ENCODE assay signal across 26 cellular contexts in genomic region chr2:175431054-175431780, GRCh38.
DNase-seq lines count a peak whose midpoint lies in the region; ATAC-seq, FAIRE-seq and TF ChIP-seq lines count a peak whose summit lies in the region.
"Had no signal": no experiment of that assay in that cellular context is flagged by ENCODE, and none has a peak within 500 bp of the region (broad histone marks: within the 10 kb centered on the region; RNA-seq: fewer than 3 reads in every experiment).

No MANE protein-coding gene starts in this region.

- no peak overlapping the region for H3K27ac ChIP-seq in naive thymus-derived CD4-positive, alpha-beta T cell (ENCODE audit: low read depth, low read length)
- H3K27ac ChIP-seq in pancreas: no peak overlapping the region
- H3K27ac ChIP-seq: C4-2B, cardiac muscle cell, PC-9, sigmoid colon, upper lobe of left lung had no signal

- no peaks in the 10 kb centered on the region for H3K27me3 ChIP-seq in naive thymus-derived CD4-positive, alpha-beta T cell (ENCODE audit: control insufficient read depth in 2 of 2, insufficient read depth in 2 of 2, low read length in 2 of 2)
- H3K27me3 ChIP-seq in pancreas: peaks cover 0 to 4% (median 1%) of the 10 kb centered on the region in 4 donors
- H3K27me3 ChIP-seq: cardiac muscle cell, sigmoid colon, upper lobe of left lung had no signal

- intact Hi-C loops in naive thymus-derived CD4-positive, alpha-beta T cell (cut with micrococcal nuclease): no loop called here
- intact Hi-C loops in CD14-positive monocyte (cut with micrococcal nuclease): no loop called here
- intact Hi-C loops in pancreas (cut with DNase I): no loop called here

- H3K9me3 ChIP-seq in naive thymus-derived CD4-positive, alpha-beta T cell (ENCODE audit: control insufficient read depth in 2 of 3, low read length in 3 of 3): peaks cover 0 to 10% (median 0%) of the 10 kb centered on the region in 3 experiments
- no peaks in the 10 kb centered on the region for H3K9me3 ChIP-seq in pancreas

- no peak overlapping the region for H3K4me3 ChIP-seq in naive thymus-derived CD4-positive, alpha-beta T cell (ENCODE audit: low read length)
- H3K4me3 ChIP-seq in pancreas: no peak overlapping the region
- H3K4me3 ChIP-seq: cardiac muscle cell, PC-9, sigmoid colon, upper lobe of left lung had no signal

- POLR2A ChIA-PET in naive thymus-derived CD4-positive, alpha-beta T cell (lab: Charles Lee): no interaction called here

- H3K9me3 Mint-ChIP-seq in naive thymus-derived CD4-positive, alpha-beta T cell: peaks cover 0 to 30% (median 7%) of the 10 kb centered on the region in 11 donors
- peaks cover 4 to 12% (median 7%) of the 10 kb centered on the region in 7 donors for H3K9me3 Mint-ChIP-seq in CD14-positive monocyte
- H3K9me3 Mint-ChIP-seq: activated naive CD4-positive, alpha-beta T cell treated with anti-CD3 and anti-CD28 coated beads, Interleukin-2, amount 10 ng/mL, durations not matched to agents 7 days and 5 days had no signal

- no peaks in the 10 kb centered on the region for H3K4me1 Mint-ChIP-seq in naive thymus-derived CD4-positive, alpha-beta T cell
- peaks cover 23% of the 10 kb centered on the region for H3K4me1 Mint-ChIP-seq in CD14-positive monocyte
- H3K4me1 Mint-ChIP-seq: activated naive CD4-positive, alpha-beta T cell treated with anti-CD3 and anti-CD28 coated beads, Interleukin-2, amount 10 ng/mL, durations not matched to agents 7 days and 5 days; naive B cell had no signal

- H3K36me3 ChIP-seq in naive thymus-derived CD4-positive, alpha-beta T cell (ENCODE audit: control insufficient read depth in 2 of 3, insufficient read depth in 3 of 3, low read length in 3 of 3): no peaks in the 10 kb centered on the region
- no peaks in the 10 kb centered on the region for H3K36me3 ChIP-seq in pancreas
- H3K36me3 ChIP-seq: cardiac muscle cell, sigmoid colon, upper lobe of left lung had no signal

- in situ Hi-C loops in ACHN (cut with HindIII; ENCODE audit: low pct_ligation_motif_present, low pct_unique_long_range_greater_than_20kb, low sequenced_read_pairs): no loop called here

- DNase-seq in DMS153 (lab: John Stamatoyannopoulos, UW): peak; percentile 68
- peak; percentile 64 for DNase-seq in NCI-H1436 treated with DMSO at 0.1 percent for 48 hours (lab: John Stamatoyannopoulos, UW)
- peak; percentile 90 for DNase-seq in NCI-H748 (lab: John Stamatoyannopoulos, UW; ENCODE audit: unreplicated experiment)
- peak; percentile 62 for DNase-seq in islet precursor cell
- no peak for DNase-seq in naive thymus-derived CD4-positive, alpha-beta T cell
- no peak for DNase-seq in CD14-positive monocyte (ENCODE audit: low spot score)
- no peak for DNase-seq in pancreas
- DNase-seq in ACHN: no peak
- DNase-seq: activated naive CD4-positive, alpha-beta T cell treated with anti-CD3 and anti-CD28 coated beads, Interleukin-2, amount 10 ng/mL, durations not matched to agents 7 days and 5 days; activated T-cell treated with anti-CD3 and anti-CD28 coated beads, Interleukin-2, amount 50 U/mL, for 24 hours; amygdala; cortex of kidney; KBM-7; mesendoderm; naive B cell; PC-9; posterior cingulate gyrus; SHP77; sigmoid colon; stimulated activated CD4-positive, alpha-beta T cell treated with anti-CD3 and anti-CD28 coated beads, Interleukin-15, amount 100 ng/mL, for 24 hours; stimulated activated CD8-positive, alpha-beta memory T cell treated with anti-CD3 and anti-CD28 coated beads, Interleukin-4, amount 100 ng/mL, for 48 hours; upper lobe of left lung had no signal

- no peak overlapping the region for H3K4me3 Mint-ChIP-seq in naive thymus-derived CD4-positive, alpha-beta T cell
- H3K4me3 Mint-ChIP-seq in CD14-positive monocyte: no peak overlapping the region
- H3K4me3 Mint-ChIP-seq: activated naive CD4-positive, alpha-beta T cell treated with anti-CD3 and anti-CD28 coated beads, Interleukin-2, amount 10 ng/mL, durations not matched to agents 7 days and 5 days; activated T-cell treated with anti-CD3 and anti-CD28 coated beads, Interleukin-2, amount 50 U/mL, for 24 hours; naive B cell had no signal

- TF ChIP-seq CTCF in CD14-positive monocyte (IDR thresholded peaks at IDR 0.05): no peak
- TF ChIP-seq CTCF in pancreas (IDR thresholded peaks at IDR 0.05): no peak

- peaks cover 0 to 9% (median 0%) of the 10 kb centered on the region in 5 donors for H3K27me3 Mint-ChIP-seq in naive thymus-derived CD4-positive, alpha-beta T cell
- H3K27me3 Mint-ChIP-seq in CD14-positive monocyte (ENCODE audit: low read depth in 3 of 3): peaks cover 0 to 3% (median 3%) of the 10 kb centered on the region in 3 donors
- H3K27me3 Mint-ChIP-seq: activated naive CD4-positive, alpha-beta T cell treated with anti-CD3 and anti-CD28 coated beads, Interleukin-2, amount 10 ng/mL, durations not matched to agents 7 days and 5 days; activated T-cell treated with anti-CD3 and anti-CD28 coated beads, Interleukin-2, amount 50 U/mL, for 24 hours; naive B cell had no signal

- no peak for FAIRE-seq in pancreas (lab: Jason Lieb, UNC)
- FAIRE-seq: D721Med had no signal

- H3K36me3 Mint-ChIP-seq in naive thymus-derived CD4-positive, alpha-beta T cell: no peaks in the 10 kb centered on the region
- no peaks in the 10 kb centered on the region for H3K36me3 Mint-ChIP-seq in CD14-positive monocyte
- H3K36me3 Mint-ChIP-seq: activated naive CD4-positive, alpha-beta T cell treated with anti-CD3 and anti-CD28 coated beads, Interleukin-2, amount 10 ng/mL, durations not matched to agents 7 days and 5 days; naive B cell had no signal

- no peak overlapping the region for H3K27ac Mint-ChIP-seq in naive thymus-derived CD4-positive, alpha-beta T cell
- H3K27ac Mint-ChIP-seq in CD14-positive monocyte: no peak overlapping the region
- H3K27ac Mint-ChIP-seq: activated naive CD4-positive, alpha-beta T cell treated with anti-CD3 and anti-CD28 coated beads, Interleukin-2, amount 10 ng/mL, durations not matched to agents 7 days and 5 days; activated T-cell treated with anti-CD3 and anti-CD28 coated beads, Interleukin-2, amount 50 U/mL, for 24 hours; naive B cell had no signal

- H3K4me1 ChIP-seq in naive thymus-derived CD4-positive, alpha-beta T cell (ENCODE audit: control insufficient read depth in 2 of 2, insufficient read depth in 2 of 2, low read length in 2 of 2): no peaks in the 10 kb centered on the region
- H3K4me1 ChIP-seq in pancreas: no peaks in the 10 kb centered on the region
- H3K4me1 ChIP-seq: sigmoid colon, upper lobe of left lung had no signal

- CTCF ChIA-PET in naive thymus-derived CD4-positive, alpha-beta T cell (lab: Charles Lee): no interaction called here

- 55 to 62% methylated on average over 2 of the region's 2 CpGs for WGBS in pancreas, 2 donors

- ATAC-seq in naive thymus-derived CD4-positive, alpha-beta T cell: no peak
- ATAC-seq in pancreas: no peak
- ATAC-seq: left lobe of liver had no signal

Comparison
In these comparisons a context has a peak if more than half of its experiments do, and no peak if none do; other contexts are left out.
1. DNase-seq: peak in DMS153 (single experiment), NCI-H1436 treated with DMSO at 0.1 percent for 48 hours (single experiment), NCI-H748 (single experiment) and islet precursor cell (single experiment); none in naive thymus-derived CD4-positive, alpha-beta T cell (0 of 9), CD14-positive monocyte (single experiment), pancreas (0 of 6) and ACHN (single experiment).